In genomic region chr17:50397111-50397918, GRCh38 we compare ENCODE assay signal across 8 cellular contexts. TPM values are rescaled to one million over a fixed set of nuclear protein-coding genes. Genes with fewer than 3 reads are reported as not detected.
DNase-seq lines count a peak whose midpoint lies in the region; ATAC-seq and TF ChIP-seq lines count a peak whose summit lies in the region.

LRRC59 (minus strand) TSS chr17:50397523; CDS start chr17:50397317, 206 bp downstream.

- peaks cover 24% of the 10 kb centered on the region for H3K4me1 ChIP-seq in BLaER1

- peak within 1 kb of the TSS; percentile 89 for H3K27ac Mint-ChIP-seq in activated CD4-positive, alpha-beta T cell treated with anti-CD3 and anti-CD28 coated beads, Interleukin-2, amount 10 ng/mL, durations not matched to agents 7 days and 5 days

- H3K4me3 Mint-ChIP-seq in activated CD4-positive, alpha-beta T cell treated with anti-CD3 and anti-CD28 coated beads, Interleukin-2, amount 10 ng/mL, durations not matched to agents 7 days and 5 days: peak within 1 kb of the TSS; percentile 80

- no peaks in the 10 kb centered on the region for H3K9me3 Mint-ChIP-seq in activated CD4-positive, alpha-beta T cell treated with anti-CD3 and anti-CD28 coated beads, Interleukin-2, amount 10 ng/mL, durations not matched to agents 7 days and 5 days

- peak within 1 kb of the TSS; percentile 95 for H3K9ac ChIP-seq in BLaER1

- peak; percentile 93 for TF ChIP-seq POLR2A in GM19193 (IDR thresholded peaks at IDR 0.05; ENCODE audit: extremely low read depth, insufficient read depth, insufficient read length)

- H3K27me3 ChIP-seq in BLaER1: no peaks in the 10 kb centered on the region

- peaks cover 36% of the 10 kb centered on the region for H3K36me3 ChIP-seq in BLaER1

- peak within 1 kb of the TSS; percentile 96 for H3K4me2 ChIP-seq in BLaER1

- peaks cover 19% of the 10 kb centered on the region for H3K9me3 ChIP-seq in BLaER1

- H3K27me3 Mint-ChIP-seq in activated CD4-positive, alpha-beta T cell treated with anti-CD3 and anti-CD28 coated beads, Interleukin-2, amount 10 ng/mL, durations not matched to agents 7 days and 5 days: no peaks in the 10 kb centered on the region

- DNase-seq in NCI-H524 treated with DMSO at 0.1 percent for 48 hours (lab: John Stamatoyannopoulos, UW) (peak; percentile 2), cortex of kidney (lab: John Stamatoyannopoulos, UW) (peak; percentile 33), left lobe of liver (ENCODE audit: low spot score) (peak; percentile 87)
- DNase-seq in activated CD4-positive, alpha-beta T cell treated with anti-CD3 and anti-CD28 coated beads, Interleukin-2, amount 10 ng/mL, durations not matched to agents 7 days and 5 days: peak; percentile 93
- DNase-seq in stimulated activated CD4-positive, alpha-beta T cell treated with anti-CD3 and anti-CD28 coated beads, Interleukin-2, amount 100 ng/mL, for 24 hours: peak; percentile 94

- H3K27ac ChIP-seq in BLaER1: peak within 1 kb of the TSS; percentile 95

- peaks cover 25% of the 10 kb centered on the region for H3K36me3 Mint-ChIP-seq in activated CD4-positive, alpha-beta T cell treated with anti-CD3 and anti-CD28 coated beads, Interleukin-2, amount 10 ng/mL, durations not matched to agents 7 days and 5 days (ENCODE audit: low read depth)

- ATAC-seq in HG03432 (IDR thresholded peaks at IDR 0.05; ENCODE audit: unreplicated experiment) (peak; percentile 98), left lobe of liver (peak; percentile 95)

- peak within 1 kb of the TSS; percentile 81 for H3K4me3 ChIP-seq in BLaER1

- H3K4me1 Mint-ChIP-seq in activated CD4-positive, alpha-beta T cell treated with anti-CD3 and anti-CD28 coated beads, Interleukin-2, amount 10 ng/mL, durations not matched to agents 7 days and 5 days: peaks cover 33% of the 10 kb centered on the region

- CTCF ChIA-PET in activated CD4-positive, alpha-beta T cell treated with anti-CD3 and anti-CD28 coated beads, Interleukin-2, amount 10 ng/mL, durations not matched to agents 7 days and 5 days (lab: Charles Lee): interaction anchor here (0.6 to 4.1 kb wide), 57 partner anchors 9 to 1531 kb away, joined by 3 to 76 read pairs (median 4); partner anchors contain the start of genes EME1, MRPL27, PPP1R9B and XYLT2

- H4K20me1 ChIP-seq in BLaER1: peaks cover 44% of the 10 kb centered on the region

- POLR2A ChIA-PET in activated CD4-positive, alpha-beta T cell treated with anti-CD3 and anti-CD28 coated beads, Interleukin-2, amount 10 ng/mL, durations not matched to agents 7 days and 5 days (lab: Charles Lee): interaction anchor here (0.8 to 0.9 kb wide), 2 partner anchors 29 to 122 kb away, joined by 3 to 4 read pairs; partner anchors contain the start of gene ACSF2

RNA-seq across cellular contexts. Expression of gene LRRC59, which starts in this region (rescaled TPM):
- 10 to 100 TPM; 60.8 to 68.5 TPM for total RNA-seq in activated CD4-positive, alpha-beta T cell treated with anti-CD3 and anti-CD28 coated beads, Interleukin-2, amount 10 ng/mL, durations not matched to agents 7 days and 5 days
- total RNA-seq in left lobe of liver: 47.3 TPM

Comparison
In these comparisons a context has a peak if more than half of its experiments do, and no peak if none do; other contexts are left out.
1. Peak in every context shown above with its lines: DNase-seq, ATAC-seq, H3K4me3 ChIP-seq and H3K27ac ChIP-seq.
2. DNase-seq: peak in every context shown above with its lines; median percentile 94 in stimulated activated CD4-positive, alpha-beta T cell treated with anti-CD3 and anti-CD28 coated beads, Interleukin-2, amount 100 ng/mL, for 24 hours; 93 in activated CD4-positive, alpha-beta T cell treated with anti-CD3 and anti-CD28 coated beads, Interleukin-2, amount 10 ng/mL, durations not matched to agents 7 days and 5 days; 87 in left lobe of liver; 33 in cortex of kidney; 2 in NCI-H524 treated with DMSO at 0.1 percent for 48 hours.